In the genomic region with DNA sequence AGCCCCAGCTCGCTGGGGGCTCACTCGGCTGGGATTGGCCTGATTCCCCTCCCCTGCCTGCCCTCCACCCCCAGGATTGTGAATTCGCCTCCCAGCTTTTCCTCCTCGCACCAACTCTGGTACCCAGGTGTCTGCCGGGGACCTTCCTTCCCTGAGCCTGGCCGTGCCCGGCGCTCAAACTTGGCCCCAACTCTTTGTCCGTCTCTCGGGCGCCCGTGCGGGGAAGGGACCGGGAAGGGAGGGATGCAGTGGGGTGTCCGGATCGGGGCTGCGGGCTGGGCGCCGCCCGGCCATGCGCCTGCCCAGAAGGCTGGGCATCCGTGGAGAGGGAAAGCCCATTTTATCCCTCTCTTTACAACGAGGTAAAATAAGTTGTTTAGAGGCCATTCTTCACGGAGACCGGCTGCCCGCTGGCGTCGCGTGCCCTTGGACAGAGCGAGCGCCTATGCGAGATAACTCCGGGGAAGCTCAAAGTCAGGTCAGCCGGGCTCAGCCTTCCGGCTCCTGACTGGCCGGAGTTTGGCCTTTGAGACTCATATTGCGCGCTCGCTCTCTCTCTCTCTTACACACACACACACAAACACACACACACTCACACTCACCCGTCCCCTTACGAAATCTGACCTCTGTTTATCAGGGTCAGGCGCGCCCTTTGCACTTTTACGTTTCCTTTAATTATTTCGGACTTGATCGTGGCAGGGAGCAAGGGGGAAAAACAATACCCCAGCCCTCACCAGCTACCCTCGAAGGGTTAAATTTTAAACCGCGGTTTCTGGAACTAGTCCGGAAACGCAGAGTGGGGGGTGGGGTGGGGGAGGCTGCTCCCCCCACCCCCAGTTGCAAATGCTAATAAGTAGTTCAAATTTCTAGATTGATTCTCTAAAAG, we compare ENCODE assay signal across 1 cellular context.
A peak's percentile ranks its signal among the peaks of the same experiment; 100 is the strongest.
TF ChIP-seq lines count a peak whose summit lies in the region.

No MANE protein-coding gene starts in this region.

TF ChIP-seq in HEK293, 187 proteins besides CTCF, POLR2A, EP300 and RAD21 (continued from another document):
- TF ChIP-seq ZBTB8A (tag by site-specific recombination; IDR thresholded peaks at IDR 0.05) (peak; percentile 87), ZNF239 (tag by site-specific recombination; IDR thresholded peaks at IDR 0.05) (no peak), ZNF221 (tag by site-specific recombination; IDR thresholded peaks at IDR 0.05; ENCODE audit: borderline replicate concordance) (no peak), TRIM28 (IDR thresholded peaks at IDR 0.05; ENCODE audit: borderline replicate concordance, low read length) (no peak; the same call in 1 of the 2 replicates), TCF7L2 (IDR thresholded peaks at IDR 0.05; ENCODE audit: borderline replicate concordance, low read depth, low read length) (no peak), ZNF830 (tag by site-specific recombination; IDR thresholded peaks at IDR 0.05; ENCODE audit: low read depth) (no peak), ZNF292 (tag by site-specific recombination; IDR thresholded peaks at IDR 0.05; ENCODE audit: borderline replicate concordance, low read depth) (no peak), ZIC2 (tag by site-specific recombination; IDR thresholded peaks at IDR 0.05) (no peak)
- TF ChIP-seq, protein P1, sequence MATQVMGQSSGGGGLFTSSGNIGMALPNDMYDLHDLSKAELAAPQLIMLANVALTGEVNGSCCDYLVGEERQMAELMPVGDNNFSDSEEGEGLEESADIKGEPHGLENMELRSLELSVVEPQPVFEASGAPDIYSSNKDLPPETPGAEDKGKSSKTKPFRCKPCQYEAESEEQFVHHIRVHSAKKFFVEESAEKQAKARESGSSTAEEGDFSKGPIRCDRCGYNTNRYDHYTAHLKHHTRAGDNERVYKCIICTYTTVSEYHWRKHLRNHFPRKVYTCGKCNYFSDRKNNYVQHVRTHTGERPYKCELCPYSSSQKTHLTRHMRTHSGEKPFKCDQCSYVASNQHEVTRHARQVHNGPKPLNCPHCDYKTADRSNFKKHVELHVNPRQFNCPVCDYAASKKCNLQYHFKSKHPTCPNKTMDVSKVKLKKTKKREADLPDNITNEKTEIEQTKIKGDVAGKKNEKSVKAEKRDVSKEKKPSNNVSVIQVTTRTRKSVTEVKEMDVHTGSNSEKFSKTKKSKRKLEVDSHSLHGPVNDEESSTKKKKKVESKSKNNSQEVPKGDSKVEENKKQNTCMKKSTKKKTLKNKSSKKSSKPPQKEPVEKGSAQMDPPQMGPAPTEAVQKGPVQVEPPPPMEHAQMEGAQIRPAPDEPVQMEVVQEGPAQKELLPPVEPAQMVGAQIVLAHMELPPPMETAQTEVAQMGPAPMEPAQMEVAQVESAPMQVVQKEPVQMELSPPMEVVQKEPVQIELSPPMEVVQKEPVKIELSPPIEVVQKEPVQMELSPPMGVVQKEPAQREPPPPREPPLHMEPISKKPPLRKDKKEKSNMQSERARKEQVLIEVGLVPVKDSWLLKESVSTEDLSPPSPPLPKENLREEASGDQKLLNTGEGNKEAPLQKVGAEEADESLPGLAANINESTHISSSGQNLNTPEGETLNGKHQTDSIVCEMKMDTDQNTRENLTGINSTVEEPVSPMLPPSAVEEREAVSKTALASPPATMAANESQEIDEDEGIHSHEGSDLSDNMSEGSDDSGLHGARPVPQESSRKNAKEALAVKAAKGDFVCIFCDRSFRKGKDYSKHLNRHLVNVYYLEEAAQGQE (tag by site-specific recombination; IDR thresholded peaks at IDR 0.05), result no peak
TF ChIP-seq in HEK293: peak in this region for 35.
